ENCODE assay signal across 1 cellular context in the genomic region with DNA sequence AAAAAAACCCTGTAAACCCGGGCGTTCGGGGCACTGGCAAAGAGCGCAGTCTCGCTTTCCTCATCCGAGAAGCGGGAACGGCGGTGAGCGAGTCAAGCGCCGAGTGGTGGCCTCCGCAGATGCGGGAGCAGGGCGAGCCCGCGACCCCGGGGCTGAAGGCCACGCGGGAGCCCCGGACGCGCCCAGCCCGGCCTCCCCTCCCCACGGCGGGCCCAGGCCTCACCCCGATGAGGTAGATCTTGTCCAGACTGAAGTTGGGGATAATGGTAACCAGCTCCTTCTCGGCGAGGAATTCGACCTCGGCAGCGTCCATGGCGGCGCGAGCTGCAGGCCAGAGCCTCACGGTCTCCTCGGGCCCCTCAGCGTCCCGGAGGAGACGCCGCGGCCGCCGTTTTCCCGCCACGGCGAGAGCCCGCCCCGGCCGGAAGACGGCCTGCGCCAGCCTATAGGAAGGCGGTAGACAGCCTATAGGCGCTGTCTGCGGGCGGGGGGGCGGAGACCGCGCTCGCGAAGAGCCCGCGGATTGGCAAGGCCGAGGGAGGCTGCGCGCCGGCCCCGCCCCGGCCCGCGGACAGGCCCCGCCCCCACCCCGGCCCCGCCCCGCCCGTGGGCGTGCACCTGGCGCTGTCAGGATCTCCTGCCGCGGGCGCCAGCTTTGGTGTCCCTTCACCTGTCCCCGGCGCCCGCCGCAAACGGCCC.
TF ChIP-seq lines count a peak whose summit lies in the region.

A gene (minus strand): TSS at position 369 of the 699 bp plus-strand sequence. CDS start 56 bp downstream, at position 313.

TF ChIP-seq in HepG2, 621 proteins besides CTCF, POLR2A, EP300 and RAD21 (continued from another document and continues in another):
- TF ChIP-seq, protein P1, sequence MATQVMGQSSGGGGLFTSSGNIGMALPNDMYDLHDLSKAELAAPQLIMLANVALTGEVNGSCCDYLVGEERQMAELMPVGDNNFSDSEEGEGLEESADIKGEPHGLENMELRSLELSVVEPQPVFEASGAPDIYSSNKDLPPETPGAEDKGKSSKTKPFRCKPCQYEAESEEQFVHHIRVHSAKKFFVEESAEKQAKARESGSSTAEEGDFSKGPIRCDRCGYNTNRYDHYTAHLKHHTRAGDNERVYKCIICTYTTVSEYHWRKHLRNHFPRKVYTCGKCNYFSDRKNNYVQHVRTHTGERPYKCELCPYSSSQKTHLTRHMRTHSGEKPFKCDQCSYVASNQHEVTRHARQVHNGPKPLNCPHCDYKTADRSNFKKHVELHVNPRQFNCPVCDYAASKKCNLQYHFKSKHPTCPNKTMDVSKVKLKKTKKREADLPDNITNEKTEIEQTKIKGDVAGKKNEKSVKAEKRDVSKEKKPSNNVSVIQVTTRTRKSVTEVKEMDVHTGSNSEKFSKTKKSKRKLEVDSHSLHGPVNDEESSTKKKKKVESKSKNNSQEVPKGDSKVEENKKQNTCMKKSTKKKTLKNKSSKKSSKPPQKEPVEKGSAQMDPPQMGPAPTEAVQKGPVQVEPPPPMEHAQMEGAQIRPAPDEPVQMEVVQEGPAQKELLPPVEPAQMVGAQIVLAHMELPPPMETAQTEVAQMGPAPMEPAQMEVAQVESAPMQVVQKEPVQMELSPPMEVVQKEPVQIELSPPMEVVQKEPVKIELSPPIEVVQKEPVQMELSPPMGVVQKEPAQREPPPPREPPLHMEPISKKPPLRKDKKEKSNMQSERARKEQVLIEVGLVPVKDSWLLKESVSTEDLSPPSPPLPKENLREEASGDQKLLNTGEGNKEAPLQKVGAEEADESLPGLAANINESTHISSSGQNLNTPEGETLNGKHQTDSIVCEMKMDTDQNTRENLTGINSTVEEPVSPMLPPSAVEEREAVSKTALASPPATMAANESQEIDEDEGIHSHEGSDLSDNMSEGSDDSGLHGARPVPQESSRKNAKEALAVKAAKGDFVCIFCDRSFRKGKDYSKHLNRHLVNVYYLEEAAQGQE (IDR thresholded peaks at IDR 0.05; ENCODE audit: borderline replicate concordance in 1 of 2, low read depth in 1 of 2, low read length in 2 of 2), result no peak
- no peak for TF ChIP-seq REXO4 (CRISPR knock-in tag; IDR thresholded peaks at IDR 0.05; ENCODE audit: borderline replicate concordance)
- peak; percentile 85 for TF ChIP-seq KMT2A (CRISPR knock-in tag; IDR thresholded peaks at IDR 0.05)
- TF ChIP-seq ZNF274 (CRISPR knock-in tag; IDR thresholded peaks at IDR 0.05), result peak; percentile 96
- TF ChIP-seq IKZF1 (IDR thresholded peaks at IDR 0.05), result no peak
- TF ChIP-seq, protein P2, sequence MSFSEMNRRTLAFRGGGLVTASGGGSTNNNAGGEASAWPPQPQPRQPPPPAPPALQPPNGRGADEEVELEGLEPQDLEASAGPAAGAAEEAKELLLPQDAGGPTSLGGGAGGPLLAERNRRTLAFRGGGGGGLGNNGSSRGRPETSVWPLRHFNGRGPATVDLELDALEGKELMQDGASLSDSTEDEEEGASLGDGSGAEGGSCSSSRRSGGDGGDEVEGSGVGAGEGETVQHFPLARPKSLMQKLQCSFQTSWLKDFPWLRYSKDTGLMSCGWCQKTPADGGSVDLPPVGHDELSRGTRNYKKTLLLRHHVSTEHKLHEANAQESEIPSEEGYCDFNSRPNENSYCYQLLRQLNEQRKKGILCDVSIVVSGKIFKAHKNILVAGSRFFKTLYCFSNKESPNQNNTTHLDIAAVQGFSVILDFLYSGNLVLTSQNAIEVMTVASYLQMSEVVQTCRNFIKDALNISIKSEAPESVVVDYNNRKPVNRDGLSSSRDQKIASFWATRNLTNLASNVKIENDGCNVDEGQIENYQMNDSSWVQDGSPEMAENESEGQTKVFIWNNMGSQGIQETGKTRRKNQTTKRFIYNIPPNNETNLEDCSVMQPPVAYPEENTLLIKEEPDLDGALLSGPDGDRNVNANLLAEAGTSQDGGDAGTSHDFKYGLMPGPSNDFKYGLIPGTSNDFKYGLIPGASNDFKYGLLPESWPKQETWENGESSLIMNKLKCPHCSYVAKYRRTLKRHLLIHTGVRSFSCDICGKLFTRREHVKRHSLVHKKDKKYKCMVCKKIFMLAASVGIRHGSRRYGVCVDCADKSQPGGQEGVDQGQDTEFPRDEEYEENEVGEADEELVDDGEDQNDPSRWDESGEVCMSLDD (CRISPR knock-in tag; IDR thresholded peaks at IDR 0.05; ENCODE audit: borderline replicate concordance), result 0 out of 2 replicates have a peak, but pooled peaks have one; percentile 56
- TF ChIP-seq FOXK1 (CRISPR knock-in tag; IDR thresholded peaks at IDR 0.05; ENCODE audit: borderline replicate concordance, low read depth), result peak; percentile 25; the same call in 1 of the 2 replicates
- TF ChIP-seq, protein P3, sequence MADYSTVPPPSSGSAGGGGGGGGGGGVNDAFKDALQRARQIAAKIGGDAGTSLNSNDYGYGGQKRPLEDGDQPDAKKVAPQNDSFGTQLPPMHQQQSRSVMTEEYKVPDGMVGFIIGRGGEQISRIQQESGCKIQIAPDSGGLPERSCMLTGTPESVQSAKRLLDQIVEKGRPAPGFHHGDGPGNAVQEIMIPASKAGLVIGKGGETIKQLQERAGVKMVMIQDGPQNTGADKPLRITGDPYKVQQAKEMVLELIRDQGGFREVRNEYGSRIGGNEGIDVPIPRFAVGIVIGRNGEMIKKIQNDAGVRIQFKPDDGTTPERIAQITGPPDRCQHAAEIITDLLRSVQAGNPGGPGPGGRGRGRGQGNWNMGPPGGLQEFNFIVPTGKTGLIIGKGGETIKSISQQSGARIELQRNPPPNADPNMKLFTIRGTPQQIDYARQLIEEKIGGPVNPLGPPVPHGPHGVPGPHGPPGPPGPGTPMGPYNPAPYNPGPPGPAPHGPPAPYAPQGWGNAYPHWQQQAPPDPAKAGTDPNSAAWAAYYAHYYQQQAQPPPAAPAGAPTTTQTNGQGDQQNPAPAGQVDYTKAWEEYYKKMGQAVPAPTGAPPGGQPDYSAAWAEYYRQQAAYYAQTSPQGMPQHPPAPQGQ (CRISPR knock-in tag; IDR thresholded peaks at IDR 0.05; ENCODE audit: borderline replicate concordance), result no peak
- TF ChIP-seq ZNF589 (CRISPR knock-in tag; conservative IDR thresholded peaks at IDR 0.05), result peak; percentile 78; the same call in 1 of the 2 replicates
- TF ChIP-seq, protein P4, sequence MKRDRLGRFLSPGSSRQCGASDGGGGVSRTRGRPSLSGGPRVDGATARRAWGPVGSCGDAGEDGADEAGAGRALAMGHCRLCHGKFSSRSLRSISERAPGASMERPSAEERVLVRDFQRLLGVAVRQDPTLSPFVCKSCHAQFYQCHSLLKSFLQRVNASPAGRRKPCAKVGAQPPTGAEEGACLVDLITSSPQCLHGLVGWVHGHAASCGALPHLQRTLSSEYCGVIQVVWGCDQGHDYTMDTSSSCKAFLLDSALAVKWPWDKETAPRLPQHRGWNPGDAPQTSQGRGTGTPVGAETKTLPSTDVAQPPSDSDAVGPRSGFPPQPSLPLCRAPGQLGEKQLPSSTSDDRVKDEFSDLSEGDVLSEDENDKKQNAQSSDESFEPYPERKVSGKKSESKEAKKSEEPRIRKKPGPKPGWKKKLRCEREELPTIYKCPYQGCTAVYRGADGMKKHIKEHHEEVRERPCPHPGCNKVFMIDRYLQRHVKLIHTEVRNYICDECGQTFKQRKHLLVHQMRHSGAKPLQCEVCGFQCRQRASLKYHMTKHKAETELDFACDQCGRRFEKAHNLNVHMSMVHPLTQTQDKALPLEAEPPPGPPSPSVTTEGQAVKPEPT (CRISPR knock-in tag; IDR thresholded peaks at IDR 0.05; ENCODE audit: low read depth), result no peak; the same call in 1 of the 2 replicates
- 0 out of 2 replicates have a peak, but pooled peaks have one; percentile 41 for TF ChIP-seq ZNF180 (CRISPR knock-in tag; IDR thresholded peaks at IDR 0.05; ENCODE audit: borderline replicate concordance, low read depth)
- TF ChIP-seq RARA (CRISPR knock-in tag; IDR thresholded peaks at IDR 0.05), result no peak
- no peak; the same call in 1 of the 2 replicates for TF ChIP-seq ZNF264 (CRISPR knock-in tag; IDR thresholded peaks at IDR 0.05)
- TF ChIP-seq, protein P5, sequence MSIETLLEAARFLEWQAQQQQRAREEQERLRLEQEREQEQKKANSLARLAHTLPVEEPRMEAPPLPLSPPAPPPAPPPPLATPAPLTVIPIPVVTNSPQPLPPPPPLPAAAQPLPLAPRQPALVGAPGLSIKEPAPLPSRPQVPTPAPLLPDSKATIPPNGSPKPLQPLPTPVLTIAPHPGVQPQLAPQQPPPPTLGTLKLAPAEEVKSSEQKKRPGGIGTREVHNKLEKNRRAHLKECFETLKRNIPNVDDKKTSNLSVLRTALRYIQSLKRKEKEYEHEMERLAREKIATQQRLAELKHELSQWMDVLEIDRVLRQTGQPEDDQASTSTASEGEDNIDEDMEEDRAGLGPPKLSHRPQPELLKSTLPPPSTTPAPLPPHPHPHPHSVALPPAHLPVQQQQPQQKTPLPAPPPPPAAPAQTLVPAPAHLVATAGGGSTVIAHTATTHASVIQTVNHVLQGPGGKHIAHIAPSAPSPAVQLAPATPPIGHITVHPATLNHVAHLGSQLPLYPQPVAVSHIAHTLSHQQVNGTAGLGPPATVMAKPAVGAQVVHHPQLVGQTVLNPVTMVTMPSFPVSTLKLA (IDR thresholded peaks at IDR 0.05), result no peak
- TF ChIP-seq, protein P6, sequence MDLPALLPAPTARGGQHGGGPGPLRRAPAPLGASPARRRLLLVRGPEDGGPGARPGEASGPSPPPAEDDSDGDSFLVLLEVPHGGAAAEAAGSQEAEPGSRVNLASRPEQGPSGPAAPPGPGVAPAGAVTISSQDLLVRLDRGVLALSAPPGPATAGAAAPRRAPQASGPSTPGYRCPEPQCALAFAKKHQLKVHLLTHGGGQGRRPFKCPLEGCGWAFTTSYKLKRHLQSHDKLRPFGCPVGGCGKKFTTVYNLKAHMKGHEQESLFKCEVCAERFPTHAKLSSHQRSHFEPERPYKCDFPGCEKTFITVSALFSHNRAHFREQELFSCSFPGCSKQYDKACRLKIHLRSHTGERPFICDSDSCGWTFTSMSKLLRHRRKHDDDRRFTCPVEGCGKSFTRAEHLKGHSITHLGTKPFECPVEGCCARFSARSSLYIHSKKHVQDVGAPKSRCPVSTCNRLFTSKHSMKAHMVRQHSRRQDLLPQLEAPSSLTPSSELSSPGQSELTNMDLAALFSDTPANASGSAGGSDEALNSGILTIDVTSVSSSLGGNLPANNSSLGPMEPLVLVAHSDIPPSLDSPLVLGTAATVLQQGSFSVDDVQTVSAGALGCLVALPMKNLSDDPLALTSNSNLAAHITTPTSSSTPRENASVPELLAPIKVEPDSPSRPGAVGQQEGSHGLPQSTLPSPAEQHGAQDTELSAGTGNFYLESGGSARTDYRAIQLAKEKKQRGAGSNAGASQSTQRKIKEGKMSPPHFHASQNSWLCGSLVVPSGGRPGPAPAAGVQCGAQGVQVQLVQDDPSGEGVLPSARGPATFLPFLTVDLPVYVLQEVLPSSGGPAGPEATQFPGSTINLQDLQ (CRISPR knock-in tag; IDR thresholded peaks at IDR 0.05), result no peak
- TF ChIP-seq ZNF234 (CRISPR knock-in tag; conservative IDR thresholded peaks at IDR 0.05), result no peak
- no peak for TF ChIP-seq ZNF644 (CRISPR knock-in tag; IDR thresholded peaks at IDR 0.05; ENCODE audit: low read depth)
- 0 out of 2 replicates have a peak, but pooled peaks have one; percentile 44 for TF ChIP-seq ZBTB7B (CRISPR knock-in tag; IDR thresholded peaks at IDR 0.05)
- TF ChIP-seq, protein P7, sequence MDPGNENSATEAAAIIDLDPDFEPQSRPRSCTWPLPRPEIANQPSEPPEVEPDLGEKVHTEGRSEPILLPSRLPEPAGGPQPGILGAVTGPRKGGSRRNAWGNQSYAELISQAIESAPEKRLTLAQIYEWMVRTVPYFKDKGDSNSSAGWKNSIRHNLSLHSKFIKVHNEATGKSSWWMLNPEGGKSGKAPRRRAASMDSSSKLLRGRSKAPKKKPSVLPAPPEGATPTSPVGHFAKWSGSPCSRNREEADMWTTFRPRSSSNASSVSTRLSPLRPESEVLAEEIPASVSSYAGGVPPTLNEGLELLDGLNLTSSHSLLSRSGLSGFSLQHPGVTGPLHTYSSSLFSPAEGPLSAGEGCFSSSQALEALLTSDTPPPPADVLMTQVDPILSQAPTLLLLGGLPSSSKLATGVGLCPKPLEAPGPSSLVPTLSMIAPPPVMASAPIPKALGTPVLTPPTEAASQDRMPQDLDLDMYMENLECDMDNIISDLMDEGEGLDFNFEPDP (CRISPR knock-in tag; conservative IDR thresholded peaks at IDR 0.05), result no peak
- TF ChIP-seq ZNF724P (CRISPR knock-in tag; IDR thresholded peaks at IDR 0.05; ENCODE audit: borderline replicate concordance), result peak; percentile 73; the same call in 1 of the 2 replicates
- no peak for TF ChIP-seq AKAP8 (CRISPR knock-in tag; IDR thresholded peaks at IDR 0.05)
- TF ChIP-seq, protein P8, sequence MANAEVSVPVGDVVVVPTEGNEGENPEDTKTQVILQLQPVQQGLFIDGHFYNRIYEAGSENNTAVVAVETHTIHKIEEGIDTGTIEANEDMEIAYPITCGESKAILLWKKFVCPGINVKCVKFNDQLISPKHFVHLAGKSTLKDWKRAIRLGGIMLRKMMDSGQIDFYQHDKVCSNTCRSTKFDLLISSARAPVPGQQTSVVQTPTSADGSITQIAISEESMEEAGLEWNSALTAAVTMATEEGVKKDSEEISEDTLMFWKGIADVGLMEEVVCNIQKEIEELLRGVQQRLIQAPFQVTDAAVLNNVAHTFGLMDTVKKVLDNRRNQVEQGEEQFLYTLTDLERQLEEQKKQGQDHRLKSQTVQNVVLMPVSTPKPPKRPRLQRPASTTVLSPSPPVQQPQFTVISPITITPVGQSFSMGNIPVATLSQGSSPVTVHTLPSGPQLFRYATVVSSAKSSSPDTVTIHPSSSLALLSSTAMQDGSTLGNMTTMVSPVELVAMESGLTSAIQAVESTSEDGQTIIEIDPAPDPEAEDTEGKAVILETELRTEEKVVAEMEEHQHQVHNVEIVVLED (CRISPR knock-in tag; IDR thresholded peaks at IDR 0.05; ENCODE audit: borderline replicate concordance), result peak; percentile 70; the same call in 1 of the 2 replicates
- TF ChIP-seq, protein P9, sequence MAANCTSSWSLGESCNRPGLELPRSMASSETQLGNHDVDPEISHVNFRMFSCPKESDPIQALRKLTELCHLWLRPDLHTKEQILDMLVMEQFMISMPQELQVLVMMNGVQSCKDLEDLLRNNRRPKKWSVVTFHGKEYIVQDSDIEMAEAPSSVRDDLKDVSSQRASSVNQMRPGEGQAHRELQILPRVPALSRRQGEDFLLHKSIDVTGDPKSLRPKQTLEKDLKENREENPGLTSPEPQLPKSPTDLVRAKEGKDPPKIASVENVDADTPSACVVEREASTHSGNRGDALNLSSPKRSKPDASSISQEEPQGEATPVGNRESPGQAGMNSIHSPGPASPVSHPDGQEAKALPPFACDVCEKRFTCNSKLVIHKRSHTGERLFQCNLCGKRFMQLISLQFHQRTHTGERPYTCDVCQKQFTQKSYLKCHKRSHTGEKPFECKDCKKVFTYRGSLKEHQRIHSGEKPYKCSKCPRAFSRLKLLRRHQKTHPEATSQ (CRISPR knock-in tag; IDR thresholded peaks at IDR 0.05; ENCODE audit: borderline replicate concordance), result no peak
- TF ChIP-seq BRD4 (CRISPR knock-in tag; IDR thresholded peaks at IDR 0.05), result peak; percentile 61; the same call in 1 of the 2 replicates
- no peak for TF ChIP-seq JARID2 (CRISPR knock-in tag; IDR thresholded peaks at IDR 0.05; ENCODE audit: insufficient replicate concordance)
- no peak for TF ChIP-seq SMC3 (IDR thresholded peaks at IDR 0.05; ENCODE audit: low read length)
- TF ChIP-seq PTBP1 (IDR thresholded peaks at IDR 0.05; ENCODE audit: low read depth, low read length, poor library complexity, severe bottlenecking), result no peak
- TF ChIP-seq, protein P10, sequence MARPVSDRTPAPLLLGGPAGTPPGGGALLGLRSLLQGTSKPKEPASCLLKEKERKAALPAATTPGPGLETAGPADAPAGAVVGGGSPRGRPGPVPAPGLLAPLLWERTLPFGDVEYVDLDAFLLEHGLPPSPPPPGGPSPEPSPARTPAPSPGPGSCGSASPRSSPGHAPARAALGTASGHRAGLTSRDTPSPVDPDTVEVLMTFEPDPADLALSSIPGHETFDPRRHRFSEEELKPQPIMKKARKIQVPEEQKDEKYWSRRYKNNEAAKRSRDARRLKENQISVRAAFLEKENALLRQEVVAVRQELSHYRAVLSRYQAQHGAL (CRISPR knock-in tag; IDR thresholded peaks at IDR 0.05; ENCODE audit: not compliant biosample characterization), result no peak
- no peak for TF ChIP-seq MLLT10 (CRISPR knock-in tag; IDR thresholded peaks at IDR 0.05)
- TF ChIP-seq ZNF333 (CRISPR knock-in tag; IDR thresholded peaks at IDR 0.05; ENCODE audit: borderline replicate concordance), result 0 out of 2 replicates have a peak, but pooled peaks have one; percentile 29
